ENCODE assay signal across 16 cellular contexts in the genomic region with DNA sequence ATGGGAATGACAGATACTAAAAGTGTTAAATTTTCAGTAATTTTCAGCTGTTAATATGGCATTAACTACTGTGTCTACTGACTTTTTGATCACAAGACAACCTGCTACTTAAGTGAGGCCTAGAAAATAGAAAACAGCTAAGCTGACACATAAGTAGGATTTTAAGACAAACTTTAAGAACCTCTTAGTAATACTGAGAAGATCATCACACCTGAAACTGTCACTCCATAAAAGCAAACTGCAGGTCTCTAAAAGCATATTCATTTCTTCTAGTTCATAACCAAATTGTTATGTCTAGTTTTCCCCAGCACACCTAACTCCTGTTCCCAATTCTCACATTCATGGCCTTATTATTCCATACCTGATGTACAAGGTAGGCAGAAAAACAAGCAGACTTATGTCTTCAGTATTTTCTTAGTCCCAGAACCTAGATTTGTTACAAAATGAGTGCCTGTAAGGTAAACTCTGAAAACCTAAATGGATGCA. TPM values are rescaled to one million over a fixed set of nuclear protein-coding genes. Genes with fewer than 3 reads are reported as not detected.
DNase-seq lines count a peak whose midpoint lies in the region; ATAC-seq and TF ChIP-seq lines count a peak whose summit lies in the region.
"Had no signal": no experiment of that assay in that cellular context is flagged by ENCODE, and none has a peak within 500 bp of the region (broad histone marks: within the 10 kb centered on the region; RNA-seq: fewer than 3 reads in every experiment).

No MANE protein-coding gene starts in this region.

- no peak for TF ChIP-seq CTCF in CD4-positive, alpha-beta T cell (IDR thresholded peaks at IDR 0.05)
- TF ChIP-seq CTCF in body of pancreas (IDR thresholded peaks at IDR 0.05): no peak

- no peaks in the 10 kb centered on the region for H3K27me3 Mint-ChIP-seq in activated CD4-positive, alpha-beta T cell treated with anti-CD3 and anti-CD28 coated beads, Interleukin-2, amount 10 ng/mL, durations not matched to agents 7 days and 5 days
- no peaks in the 10 kb centered on the region for H3K27me3 Mint-ChIP-seq in CD4-positive, alpha-beta T cell
- H3K27me3 Mint-ChIP-seq in activated CD4-positive, alpha-beta memory T cell treated with anti-CD3 and anti-CD28 coated beads for 36 hours: no peaks in the 10 kb centered on the region
- H3K27me3 Mint-ChIP-seq in naive thymus-derived CD8-positive, alpha-beta T cell: no peaks in the 10 kb centered on the region
- H3K27me3 Mint-ChIP-seq: dendritic cell treated with granulocyte-macrophage colony-stimulating factor and Interleukin-4, amounts not matched to agents 40 ng/mL and 50 ng/mL, for 4 days; stimulated activated naive B cell treated with anti-CD40 and anti-IgM and Interleukin-4, amounts not matched to agents 10 μg/mL and 1 μg/mL and 100 μg/mL, for 72 hours had no signal

- peaks cover 57% of the 10 kb centered on the region for H3K36me3 Mint-ChIP-seq in activated CD4-positive, alpha-beta T cell treated with anti-CD3 and anti-CD28 coated beads, Interleukin-2, amount 10 ng/mL, durations not matched to agents 7 days and 5 days (ENCODE audit: low read depth)
- H3K36me3 Mint-ChIP-seq in CD4-positive, alpha-beta T cell (ENCODE audit: low read depth): peaks cover 42% of the 10 kb centered on the region
- peaks cover 38% of the 10 kb centered on the region for H3K36me3 Mint-ChIP-seq in activated CD4-positive, alpha-beta memory T cell treated with anti-CD3 and anti-CD28 coated beads for 36 hours
- H3K36me3 Mint-ChIP-seq in naive thymus-derived CD8-positive, alpha-beta T cell: peaks cover 0 to 29% (median 6%) of the 10 kb centered on the region in 3 donors

- H3K9me3 ChIP-seq in CD4-positive, alpha-beta T cell (ENCODE audit: control insufficient read depth, low read length): no peaks in the 10 kb centered on the region
- H3K9me3 ChIP-seq in body of pancreas: no peaks in the 10 kb centered on the region
- H3K9me3 ChIP-seq: MG63, neutrophil, tibial nerve had no signal

- no peak for ATAC-seq in CD4-positive, alpha-beta T cell (ENCODE audit: poor library complexity)
- ATAC-seq in naive thymus-derived CD8-positive, alpha-beta T cell: no peak
- ATAC-seq in body of pancreas (no peak), HG02678 (IDR thresholded peaks at IDR 0.05; ENCODE audit: unreplicated experiment) (no peak)

- no peak overlapping the region for H3K4me3 Mint-ChIP-seq in activated CD4-positive, alpha-beta T cell treated with anti-CD3 and anti-CD28 coated beads, Interleukin-2, amount 10 ng/mL, durations not matched to agents 7 days and 5 days
- no peak overlapping the region for H3K4me3 Mint-ChIP-seq in CD4-positive, alpha-beta T cell
- no peak overlapping the region for H3K4me3 Mint-ChIP-seq in activated CD4-positive, alpha-beta memory T cell treated with anti-CD3 and anti-CD28 coated beads for 36 hours
- no peak overlapping the region for H3K4me3 Mint-ChIP-seq in naive thymus-derived CD8-positive, alpha-beta T cell
- H3K4me3 Mint-ChIP-seq: dendritic cell treated with granulocyte-macrophage colony-stimulating factor and Interleukin-4, amounts not matched to agents 40 ng/mL and 50 ng/mL, for 4 days; stimulated activated naive B cell treated with anti-CD40 and anti-IgM and Interleukin-4, amounts not matched to agents 10 μg/mL and 1 μg/mL and 100 μg/mL, for 72 hours had no signal

- H3K9me3 Mint-ChIP-seq in activated CD4-positive, alpha-beta T cell treated with anti-CD3 and anti-CD28 coated beads, Interleukin-2, amount 10 ng/mL, durations not matched to agents 7 days and 5 days: no peaks in the 10 kb centered on the region
- H3K9me3 Mint-ChIP-seq in CD4-positive, alpha-beta T cell: no peaks in the 10 kb centered on the region
- no peaks in the 10 kb centered on the region for H3K9me3 Mint-ChIP-seq in activated CD4-positive, alpha-beta memory T cell treated with anti-CD3 and anti-CD28 coated beads for 36 hours
- no peaks in the 10 kb centered on the region for H3K9me3 Mint-ChIP-seq in naive thymus-derived CD8-positive, alpha-beta T cell
- H3K9me3 Mint-ChIP-seq: dendritic cell treated with granulocyte-macrophage colony-stimulating factor and Interleukin-4, amounts not matched to agents 40 ng/mL and 50 ng/mL, for 4 days; stimulated activated naive B cell treated with anti-CD40 and anti-IgM and Interleukin-4, amounts not matched to agents 10 μg/mL and 1 μg/mL and 100 μg/mL, for 72 hours had no signal

- CTCF ChIA-PET in activated CD4-positive, alpha-beta T cell treated with anti-CD3 and anti-CD28 coated beads, Interleukin-2, amount 10 ng/mL, durations not matched to agents 7 days and 5 days (lab: Charles Lee): interaction anchor here (0.9 to 3.8 kb wide), 22 partner anchors 8 to 870 kb away, joined by 3 to 25 read pairs (median 4); a partner anchor contains a TSS
- CTCF ChIA-PET in CD4-positive, alpha-beta T cell (lab: Charles Lee): interaction anchor here (0.8 to 3.5 kb wide), 17 partner anchors 9 to 910 kb away, joined by 3 to 21 read pairs (median 5); a partner anchor contains a TSS
- CTCF ChIA-PET in activated CD4-positive, alpha-beta memory T cell treated with anti-CD3 and anti-CD28 coated beads for 36 hours (lab: Charles Lee): interaction anchor here (0.5 to 10.7 kb wide), 45 partner anchors 8 to 500 kb away, joined by 3 to 170 read pairs (median 4); a partner anchor contains a TSS

- H3K27me3 ChIP-seq in CD4-positive, alpha-beta T cell (ENCODE audit: control insufficient read depth, insufficient read depth, low read length): no peaks in the 10 kb centered on the region
- no peaks in the 10 kb centered on the region for H3K27me3 ChIP-seq in body of pancreas
- H3K27me3 ChIP-seq: MG63, neutrophil, tibial nerve had no signal

- H3K4me1 Mint-ChIP-seq in activated CD4-positive, alpha-beta T cell treated with anti-CD3 and anti-CD28 coated beads, Interleukin-2, amount 10 ng/mL, durations not matched to agents 7 days and 5 days: peaks cover 75% of the 10 kb centered on the region
- peaks cover 65% of the 10 kb centered on the region for H3K4me1 Mint-ChIP-seq in CD4-positive, alpha-beta T cell (ENCODE audit: low read depth)
- peaks cover 92% of the 10 kb centered on the region for H3K4me1 Mint-ChIP-seq in activated CD4-positive, alpha-beta memory T cell treated with anti-CD3 and anti-CD28 coated beads for 36 hours (ENCODE audit: low read depth)
- peaks cover 13 to 59% (median 52%) of the 10 kb centered on the region in 4 donors for H3K4me1 Mint-ChIP-seq in naive thymus-derived CD8-positive, alpha-beta T cell

- TF ChIP-seq POLR2A in body of pancreas (IDR thresholded peaks at IDR 0.05): no peak

- H3K4me3 ChIP-seq in body of pancreas: no peak overlapping the region
- H3K4me3 ChIP-seq: MG63, SK-N-MC, tibial nerve had no signal

- intact Hi-C loops in CD4-positive, alpha-beta T cell (cut with DNase I, micrococcal nuclease): loop anchor here (1.0 to 10.0 kb wide), 7 partner anchors 82 to 744 kb away; a partner anchor contains a TSS
- intact Hi-C loops in activated CD4-positive, alpha-beta memory T cell treated with anti-CD3 and anti-CD28 coated beads for 36 hours (cut with micrococcal nuclease): loop anchor here (1.0 to 2.0 kb wide), 3 partner anchors 8 to 148 kb away; a partner anchor contains a TSS
- intact Hi-C loops in body of pancreas (cut with DNase I): no loop called here

- POLR2A ChIA-PET in activated CD4-positive, alpha-beta T cell treated with anti-CD3 and anti-CD28 coated beads, Interleukin-2, amount 10 ng/mL, durations not matched to agents 7 days and 5 days (lab: Charles Lee): interaction anchor here (0.6 to 0.9 kb wide), 2 partner anchors 131 to 136 kb away, joined by 4 to 8 read pairs; no protein-coding TSS in a partner anchor
- POLR2A ChIA-PET in CD4-positive, alpha-beta T cell (lab: Charles Lee): interaction anchor here (0.9 to 4.0 kb wide), 13 partner anchors 8 to 149 kb away, joined by 3 to 18 read pairs (median 6); a partner anchor contains a TSS
- POLR2A ChIA-PET in activated CD4-positive, alpha-beta memory T cell treated with anti-CD3 and anti-CD28 coated beads for 36 hours (lab: Charles Lee): interaction anchor here (1.0 to 2.2 kb wide), 8 partner anchors 8 to 333 kb away, joined by 3 to 13 read pairs (median 6); a partner anchor contains a TSS
- POLR2A ChIA-PET in naive thymus-derived CD8-positive, alpha-beta T cell (lab: Charles Lee): interaction anchor here (0.6 to 1.7 kb wide), 7 partner anchors 8 to 149 kb away, joined by 3 to 9 read pairs (median 4); a partner anchor contains a TSS

- peak overlapping the region; percentile 54 for H3K27ac Mint-ChIP-seq in activated CD4-positive, alpha-beta T cell treated with anti-CD3 and anti-CD28 coated beads, Interleukin-2, amount 10 ng/mL, durations not matched to agents 7 days and 5 days
- H3K27ac Mint-ChIP-seq in CD4-positive, alpha-beta T cell: peak overlapping the region; percentile 60
- peak overlapping the region; percentile 93 for H3K27ac Mint-ChIP-seq in activated CD4-positive, alpha-beta memory T cell treated with anti-CD3 and anti-CD28 coated beads for 36 hours
- H3K27ac Mint-ChIP-seq in naive thymus-derived CD8-positive, alpha-beta T cell: peak overlapping the region in 8 of 10 donors; percentile 23 to 92 (median 72)
- H3K27ac Mint-ChIP-seq: dendritic cell treated with granulocyte-macrophage colony-stimulating factor and Interleukin-4, amounts not matched to agents 40 ng/mL and 50 ng/mL, for 4 days had no signal

- H3K36me3 ChIP-seq in body of pancreas (replicated peaks in 1 of 2; ENCODE audit: insufficient read depth in 1 of 2, low read depth in 2 of 2): peaks cover 0 to 3% of the 10 kb centered on the region in 2 donors

- no peak for DNase-seq in activated CD4-positive, alpha-beta T cell treated with anti-CD3 and anti-CD28 coated beads, Interleukin-2, amount 10 ng/mL, durations not matched to agents 7 days and 5 days
- DNase-seq in activated CD4-positive, alpha-beta T cell treated with anti-CD3 and anti-CD28 coated beads, Interleukin-2, amount 50 U/mL, for 4 hours: no peak
- DNase-seq in CD4-positive, alpha-beta T cell: no peak
- DNase-seq in activated CD4-positive, alpha-beta memory T cell treated with anti-CD3 and anti-CD28 coated beads for 36 hours: no peak
- DNase-seq in naive thymus-derived CD8-positive, alpha-beta T cell: no peak
- DNase-seq in body of pancreas (no peak), NCI-H2227 treated with DMSO at 0.1 percent for 48 hours (lab: John Stamatoyannopoulos, UW) (no peak)
- DNase-seq: activated gamma-delta T cell treated with Interleukin-2 at 50 U/mL for 16 hours; MG63; stimulated activated CD4-positive, alpha-beta T cell treated with anti-CD3 and anti-CD28 coated beads, Interleukin-15, amount 100 ng/mL, for 24 hours; stimulated activated naive B cell treated with anti-CD40 and anti-IgM and Interleukin-4, amounts not matched to agents 10 μg/mL and 1 μg/mL and 100 μg/mL, for 72 hours had no signal

- peak overlapping the region; percentile 17 for H3K27ac ChIP-seq in CD4-positive, alpha-beta T cell (ENCODE audit: low read depth, low read length)
- H3K27ac ChIP-seq in body of pancreas: no peak overlapping the region
- H3K27ac ChIP-seq: tibial nerve had no signal

- peaks cover 32% of the 10 kb centered on the region for H3K4me1 ChIP-seq in body of pancreas

RNA-seq across cellular contexts. Expression of a gene that starts 8.0 kb away (rescaled TPM):
- 100 to 1,000 TPM; 363 to 365 TPM for total RNA-seq in activated CD4-positive, alpha-beta T cell treated with anti-CD3 and anti-CD28 coated beads, Interleukin-2, amount 10 ng/mL, durations not matched to agents 7 days and 5 days
- 100 to 1,000 TPM; 115 to 121 TPM for total RNA-seq in CD4-positive, alpha-beta T cell
- total RNA-seq in activated CD4-positive, alpha-beta memory T cell treated with anti-CD3 and anti-CD28 coated beads for 36 hours: 100 to 1,000 TPM; 325 to 326 TPM
- total RNA-seq in naive thymus-derived CD8-positive, alpha-beta T cell: 100 to 1,000 TPM; 213 to 256 TPM
- 10 to 100 TPM; 43.5 to 51.6 (median 45.4) TPM for polyA plus RNA-seq in naive thymus-derived CD8-positive, alpha-beta T cell
- total RNA-seq in body of pancreas: 100 to 1,000 TPM in 1 of 2 donors, 10 to 100 TPM in 1; 76.0 to 139 TPM

RNA-seq across cellular contexts. Expression of a gene that starts 11.0 kb away (rescaled TPM):
- total RNA-seq in activated CD4-positive, alpha-beta T cell treated with anti-CD3 and anti-CD28 coated beads, Interleukin-2, amount 10 ng/mL, durations not matched to agents 7 days and 5 days: 10 to 100 TPM; 46.7 to 52.0 TPM
- 10 to 100 TPM; 41.6 to 41.7 TPM for total RNA-seq in CD4-positive, alpha-beta T cell
- total RNA-seq in activated CD4-positive, alpha-beta memory T cell treated with anti-CD3 and anti-CD28 coated beads for 36 hours: 10 to 100 TPM; 26.8 to 29.8 TPM
- 10 to 100 TPM; 91.6 to 92.8 TPM for total RNA-seq in naive thymus-derived CD8-positive, alpha-beta T cell
- 10 to 100 TPM; 41.1 to 48.9 (median 42.1) TPM for polyA plus RNA-seq in naive thymus-derived CD8-positive, alpha-beta T cell
- total RNA-seq in body of pancreas: 10 to 100 TPM; 14.5 to 39.4 TPM

RNA-seq across cellular contexts. Expression of a gene that starts 43.8 kb away (rescaled TPM):
- total RNA-seq in activated CD4-positive, alpha-beta T cell treated with anti-CD3 and anti-CD28 coated beads, Interleukin-2, amount 10 ng/mL, durations not matched to agents 7 days and 5 days: under 1 TPM in 1 of 2 experiments, not detected in 1; 0.47 TPM
- 1 to 10 TPM in 1 of 2 experiments, under 1 TPM in 1; 0.41 to 1.0 TPM for total RNA-seq in CD4-positive, alpha-beta T cell
- total RNA-seq in activated CD4-positive, alpha-beta memory T cell treated with anti-CD3 and anti-CD28 coated beads for 36 hours: under 1 TPM; 0.29 to 0.36 TPM
- total RNA-seq in naive thymus-derived CD8-positive, alpha-beta T cell: under 1 TPM in 1 of 2 experiments, not detected in 1; 0.55 TPM
- not detected for polyA plus RNA-seq in naive thymus-derived CD8-positive, alpha-beta T cell
- 10 to 100 TPM; 35.8 to 48.1 TPM for total RNA-seq in body of pancreas

Comparison
In these comparisons a context has a peak if more than half of its experiments do, and no peak if none do; other contexts are left out.
1. RNA of a gene that starts 43.8 kb away (total RNA-seq): 35.8 to 48.1 TPM in body of pancreas; 0.41 to 1.0 TPM in CD4-positive, alpha-beta T cell, 0.55 TPM in naive thymus-derived CD8-positive, alpha-beta T cell, 0.47 TPM in activated CD4-positive, alpha-beta T cell treated with anti-CD3 and anti-CD28 coated beads, Interleukin-2, amount 10 ng/mL, durations not matched to agents 7 days and 5 days and 0.29 to 0.36 TPM in activated CD4-positive, alpha-beta memory T cell treated with anti-CD3 and anti-CD28 coated beads for 36 hours; every median in the first group is over 10 times any median in the second.
2. Peak in every context shown above with its lines, with median percentiles within 50 percentile points of each other: H3K27ac Mint-ChIP-seq.